9 cellular contexts compared by ENCODE assay signal in the genomic region with DNA sequence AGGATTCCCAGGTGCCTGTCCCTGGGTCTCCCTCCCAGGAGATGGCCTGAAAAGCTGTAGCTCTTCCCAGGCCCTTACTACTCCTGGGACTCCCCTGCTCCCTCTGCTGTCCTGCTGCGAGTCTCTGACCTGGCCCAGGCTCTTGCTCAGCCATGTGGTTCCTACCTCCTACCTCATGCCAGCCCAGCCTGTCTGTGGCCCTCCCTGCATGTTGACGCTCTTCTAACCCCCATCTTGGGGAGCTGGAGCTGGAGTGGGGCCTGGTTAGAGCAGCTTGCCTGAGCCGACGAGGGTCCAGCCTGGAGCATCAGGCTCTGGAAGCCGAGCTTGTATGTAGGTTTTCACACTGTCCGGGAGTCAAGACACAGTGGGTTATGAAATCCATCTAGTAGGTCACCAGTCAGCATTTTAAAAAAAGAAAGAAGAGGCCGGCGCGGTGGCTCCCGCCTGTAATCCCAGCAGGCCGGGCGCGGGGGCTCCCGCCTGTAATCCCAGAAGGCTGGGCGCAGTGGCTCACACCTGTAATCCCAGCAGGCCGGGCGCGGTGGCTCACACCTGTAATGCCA.
DNase-seq lines count a peak whose midpoint lies in the region; ATAC-seq and TF ChIP-seq lines count a peak whose summit lies in the region.
"Had no signal": no experiment of that assay in that cellular context is flagged by ENCODE, and none has a peak within 500 bp of the region (broad histone marks: within the 10 kb centered on the region; RNA-seq: fewer than 3 reads in every experiment).

No MANE protein-coding gene starts in this region.

- H3K27ac ChIP-seq in SK-N-SH (ENCODE audit: low read depth in 2 of 2, low read length in 1 of 2) (peak overlapping the region in 1 of 2 experiments; percentile 31; a peak in 1 of 4 replicates), gastroesophageal sphincter (peak overlapping the region in 3 of 4 donors; percentile 66 to 89 (median 87)), prostate gland (peak overlapping the region; percentile 10 to 16)

- peaks cover 100% of the 10 kb centered on the region for H3K79me2 ChIP-seq in SK-N-SH (ENCODE audit: insufficient read depth)

- no peak for TF ChIP-seq POLR2A in gastroesophageal sphincter (IDR thresholded peaks at IDR 0.05)
- no peak for TF ChIP-seq POLR2A in prostate gland (IDR thresholded peaks at IDR 0.05)

- DNase-seq in ELF-1 (ENCODE audit: low read depth, low spot score): peak; percentile 59
- DNase-seq in SK-N-SH: no peak
- no peak for DNase-seq in prostate gland (ENCODE audit: low spot score)
- DNase-seq in A172 (ENCODE audit: low spot score): no peak
- DNase-seq in stimulated activated CD4-positive, alpha-beta T cell treated with anti-CD3 and anti-CD28 coated beads, Interleukin-4, amount 100 ng/mL, for 24 hours: no peak
- DNase-seq in stimulated activated naive CD4-positive, alpha-beta T cell treated with Interleukin-2 at 50 U/mL for 16 hours (lab: John Stamatoyannopoulos, UW): no peak
- DNase-seq: activated B cell treated with CpG ODN at 0.5 μM for 24 hours had no signal

- H3K36me3 ChIP-seq in SK-N-SH (replicated peaks in 1 of 2; ENCODE audit: control insufficient read depth in 1 of 2, insufficient read depth in 2 of 2, low read length in 1 of 2) (peaks cover 44 to 80% of the 10 kb centered on the region in 2 experiments), gastroesophageal sphincter (peaks cover 0 to 23% of the 10 kb centered on the region in 2 donors), prostate gland (no peaks in the 10 kb centered on the region)

- no peaks in the 10 kb centered on the region for H3F3A ChIP-seq in SK-N-SH (replicated peaks; ENCODE audit: insufficient read depth)

- peak; percentile 38; the same call in 1 of the 2 replicates for TF ChIP-seq RAD21 in SK-N-SH (IDR thresholded peaks at IDR 0.05; ENCODE audit: low read length)

- no peak; the same call in 1 of the 2 replicates for TF ChIP-seq CTCF in SK-N-SH (IDR thresholded peaks at IDR 0.05)
- TF ChIP-seq CTCF in gastroesophageal sphincter (IDR thresholded peaks at IDR 0.05): peak in 3 of 4 experiments; percentile 22 to 48 (median 31)
- TF ChIP-seq CTCF in prostate gland (IDR thresholded peaks at IDR 0.05): no peak

- 95% methylated on average over 17 of the region's 18 CpGs for WGBS in SK-N-SH (ENCODE audit: low lambda C conversion rate)
- 54 to 80% methylated on average over 1 to 3 of the region's 18 CpGs for WGBS in gastroesophageal sphincter (ENCODE audit: low coverage in 1 of 2), 2 donors
- whole genome bisulfite sequencing in prostate gland: 84% methylated on average over 18 of the region's 18 CpGs

- POLR2A ChIA-PET in SK-N-SH (lab: Yijun Ruan, JAX): interaction anchor here (0.6 kb wide), 1 partner anchor 9 kb away, joined by 5 read pairs; no protein-coding TSS in a partner anchor

- H2AFZ ChIP-seq in SK-N-SH (ENCODE audit: low read depth): no peak overlapping the region

- H3K4me1 ChIP-seq in SK-N-SH (ENCODE audit: control insufficient read depth in 1 of 2, insufficient read depth in 2 of 2, low read depth in 1 of 2, low read length in 1 of 2): peaks cover 0 to 76% of the 10 kb centered on the region in 2 experiments; a peak in 3 of 4 replicates
- peaks cover 17 to 100% (median 71%) of the 10 kb centered on the region in 3 donors for H3K4me1 ChIP-seq in gastroesophageal sphincter
- peaks cover 4% of the 10 kb centered on the region for H3K4me1 ChIP-seq in prostate gland (replicated peaks)

- H3K9me2 ChIP-seq in SK-N-SH: no peaks in the 10 kb centered on the region

- peak; percentile 57 for ATAC-seq in gastroesophageal sphincter
- ATAC-seq in HG03460 (IDR thresholded peaks at IDR 0.05; ENCODE audit: unreplicated experiment): no peak

- CTCF ChIA-PET in SK-N-SH (lab: Yijun Ruan, JAX): interaction anchor here (0.8 to 1.4 kb wide), 6 partner anchors 11 to 404 kb away, joined by 3 to 5 read pairs (median 3); no protein-coding TSS in a partner anchor

- H4K20me1 ChIP-seq in SK-N-SH (ENCODE audit: insufficient read depth): peaks cover 97% of the 10 kb centered on the region

- H3K4me3 ChIP-seq in SK-N-SH (ENCODE audit: low read depth in 2 of 2, low read length in 1 of 2) (no peak overlapping the region), gastroesophageal sphincter (no peak overlapping the region), prostate gland (no peak overlapping the region)

- no peak overlapping the region for H3K9ac ChIP-seq in SK-N-SH

- H3K27me3 ChIP-seq in SK-N-SH (ENCODE audit: insufficient read depth) (no peaks in the 10 kb centered on the region), gastroesophageal sphincter (no peaks in the 10 kb centered on the region), prostate gland (replicated peaks; ENCODE audit: insufficient read depth) (no peaks in the 10 kb centered on the region)

- TF ChIP-seq EP300 in SK-N-SH (IDR thresholded peaks at IDR 0.05; ENCODE audit: borderline replicate concordance in 1 of 2, low read depth in 1 of 2, low read length in 1 of 2) (no peak), gastroesophageal sphincter (IDR thresholded peaks at IDR 0.05) (no peak)

- no peak overlapping the region for H3K4me2 ChIP-seq in SK-N-SH

- intact Hi-C loops in prostate gland (cut with DNase I): no loop called here

- H3K9me3 ChIP-seq in SK-N-SH (no peaks in the 10 kb centered on the region), gastroesophageal sphincter (no peaks in the 10 kb centered on the region), prostate gland (no peaks in the 10 kb centered on the region)

TF ChIP-seq in SK-N-SH, 30 proteins besides CTCF, POLR2A, EP300 and RAD21:
- no peak for TF ChIP-seq ELF1 (IDR thresholded peaks at IDR 0.05)
- TF ChIP-seq SMC3 (IDR thresholded peaks at IDR 0.05; ENCODE audit: low read depth, low read length): peak; percentile 23; the same call in 1 of the 2 replicates

Comparison
In these comparisons a context has a peak if more than half of its experiments do, and no peak if none do; other contexts are left out.
1. CTCF ChIP-seq: peak in gastroesophageal sphincter (3 of 4); none in SK-N-SH (single experiment) and prostate gland (0 of 4).